ENCODE assay signal across 1 cellular context in the genomic region with DNA sequence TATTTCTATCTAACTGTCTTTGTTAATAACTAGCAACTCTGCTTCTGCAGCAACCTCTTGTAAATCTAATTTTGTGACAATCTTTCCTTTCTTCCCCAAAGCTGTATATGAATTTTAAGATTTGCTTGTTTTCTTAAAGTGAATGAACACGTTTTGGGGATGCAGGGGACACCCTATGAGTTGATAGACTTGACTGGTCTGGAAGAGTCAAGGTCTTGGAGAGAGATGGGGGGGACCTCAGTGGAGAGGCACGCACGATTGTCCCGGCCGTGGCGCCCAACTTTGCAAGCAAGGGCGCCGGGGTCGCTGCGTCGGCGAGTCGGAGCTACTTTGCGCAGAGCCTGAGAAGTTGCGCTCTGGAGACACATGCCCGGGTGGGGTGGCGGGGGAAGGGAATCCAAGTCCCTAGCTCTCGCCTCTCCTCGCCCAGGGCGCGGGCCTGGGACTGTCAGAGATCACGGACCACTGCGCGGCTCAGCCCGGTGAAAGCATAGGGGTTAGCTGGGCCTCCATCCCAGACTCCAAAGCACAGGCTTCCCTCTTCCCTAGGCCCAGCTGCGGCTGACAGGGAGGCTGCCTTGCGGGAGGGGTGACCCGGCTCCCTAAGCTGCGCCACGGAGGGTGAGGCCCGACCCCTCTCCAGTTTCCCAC.
TF ChIP-seq lines count a peak whose summit lies in the region.

No MANE protein-coding gene starts in this region.

TF ChIP-seq in A549, 52 proteins besides CTCF, POLR2A, EP300 and RAD21 (continued from another document):
- no peak for TF ChIP-seq HMGXB4 (CRISPR knock-in tag; IDR thresholded peaks at IDR 0.05; ENCODE audit: borderline replicate concordance)
- TF ChIP-seq, protein P1, sequence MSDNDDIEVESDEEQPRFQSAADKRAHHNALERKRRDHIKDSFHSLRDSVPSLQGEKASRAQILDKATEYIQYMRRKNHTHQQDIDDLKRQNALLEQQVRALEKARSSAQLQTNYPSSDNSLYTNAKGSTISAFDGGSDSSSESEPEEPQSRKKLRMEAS (IDR thresholded peaks at IDR 0.05), result no peak
- no peak for TF ChIP-seq MYC (IDR thresholded peaks at IDR 0.05; ENCODE audit: borderline replicate concordance, low read length)
- TF ChIP-seq ZNF302 (CRISPR knock-in tag; IDR thresholded peaks at IDR 0.05), result no peak
- no peak for TF ChIP-seq TFCP2L1 (CRISPR knock-in tag; IDR thresholded peaks at IDR 0.05)
- TF ChIP-seq FOXS1 (CRISPR knock-in tag; IDR thresholded peaks at IDR 0.05), result no peak
- TF ChIP-seq ELK1 (IDR thresholded peaks at IDR 0.05; ENCODE audit: low read depth, low read length), result no peak
- TF ChIP-seq CBX8 (IDR thresholded peaks at IDR 0.05), result no peak
- no peak for TF ChIP-seq NFE2L2 (conservative IDR thresholded peaks at IDR 0.05; ENCODE audit: low read length)
- TF ChIP-seq, protein P2, sequence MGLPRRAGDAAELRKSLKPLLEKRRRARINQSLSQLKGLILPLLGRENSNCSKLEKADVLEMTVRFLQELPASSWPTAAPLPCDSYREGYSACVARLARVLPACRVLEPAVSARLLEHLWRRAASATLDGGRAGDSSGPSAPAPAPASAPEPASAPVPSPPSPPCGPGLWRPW (IDR thresholded peaks at IDR 0.05), result no peak
- no peak for TF ChIP-seq GATA3 (IDR thresholded peaks at IDR 0.05; ENCODE audit: borderline replicate concordance)
